1 cellular context compared by ENCODE assay signal in the genomic region with DNA sequence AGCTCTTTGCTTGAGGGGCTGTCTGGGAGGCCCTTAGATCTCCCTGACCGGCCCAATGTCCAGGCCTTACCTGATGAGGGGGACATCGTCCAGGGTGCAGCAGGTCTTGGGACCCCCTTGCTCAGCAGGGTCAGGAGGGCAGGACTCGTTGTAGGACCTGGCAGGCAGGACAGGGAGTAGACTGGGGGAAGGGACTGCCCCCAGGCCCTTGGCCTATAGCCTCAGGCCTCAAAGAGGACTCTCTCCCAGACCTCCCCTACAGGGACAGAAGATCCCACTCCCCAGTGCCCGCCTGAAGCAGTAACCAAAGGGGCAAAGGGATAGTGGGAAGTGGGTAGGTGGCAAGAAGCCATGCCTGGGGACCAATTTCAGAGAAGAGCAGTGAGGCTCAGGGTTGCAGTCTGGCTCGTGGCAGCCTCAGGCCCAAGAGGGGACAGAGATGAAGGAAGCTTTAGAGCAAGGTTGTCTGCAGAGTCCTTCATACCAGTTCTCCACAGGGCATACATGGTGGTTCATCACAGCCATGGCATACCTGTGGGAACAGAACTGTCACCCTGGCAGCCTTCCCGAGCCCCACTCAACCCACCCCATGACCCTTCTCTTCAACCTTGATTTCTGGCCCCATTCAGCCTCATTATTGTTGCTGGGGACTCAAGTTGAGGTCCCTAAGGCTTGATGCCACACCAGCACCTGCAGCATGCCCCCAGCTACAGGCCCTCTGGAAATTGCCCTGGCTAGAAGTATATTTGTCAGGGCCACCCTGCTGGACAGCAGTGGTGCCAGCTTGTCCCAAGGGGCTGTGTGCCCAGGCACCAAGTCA.
TF ChIP-seq lines count a peak whose summit lies in the region.

No MANE protein-coding gene starts in this region.

TF ChIP-seq in endothelial cell of umbilical vein, 7 proteins besides CTCF, POLR2A, EP300 and RAD21:
- TF ChIP-seq MYC (IDR thresholded peaks at IDR 0.05; ENCODE audit: low read depth, low read length) (no peak), MAX (IDR thresholded peaks at IDR 0.05; ENCODE audit: insufficient read depth, insufficient read length) (no peak), JUN (IDR thresholded peaks at IDR 0.05; ENCODE audit: borderline replicate concordance, insufficient read depth, insufficient read length, low read depth) (no peak), FOS (IDR thresholded peaks at IDR 0.05; ENCODE audit: borderline replicate concordance, insufficient read depth, low read length) (no peak), POLR2AphosphoS5 (IDR thresholded peaks at IDR 0.05; ENCODE audit: insufficient read depth, low read depth, low read length) (peak; percentile 22)
